Comparison of ENCODE assay signal across 26 cellular contexts in the genomic region with DNA sequence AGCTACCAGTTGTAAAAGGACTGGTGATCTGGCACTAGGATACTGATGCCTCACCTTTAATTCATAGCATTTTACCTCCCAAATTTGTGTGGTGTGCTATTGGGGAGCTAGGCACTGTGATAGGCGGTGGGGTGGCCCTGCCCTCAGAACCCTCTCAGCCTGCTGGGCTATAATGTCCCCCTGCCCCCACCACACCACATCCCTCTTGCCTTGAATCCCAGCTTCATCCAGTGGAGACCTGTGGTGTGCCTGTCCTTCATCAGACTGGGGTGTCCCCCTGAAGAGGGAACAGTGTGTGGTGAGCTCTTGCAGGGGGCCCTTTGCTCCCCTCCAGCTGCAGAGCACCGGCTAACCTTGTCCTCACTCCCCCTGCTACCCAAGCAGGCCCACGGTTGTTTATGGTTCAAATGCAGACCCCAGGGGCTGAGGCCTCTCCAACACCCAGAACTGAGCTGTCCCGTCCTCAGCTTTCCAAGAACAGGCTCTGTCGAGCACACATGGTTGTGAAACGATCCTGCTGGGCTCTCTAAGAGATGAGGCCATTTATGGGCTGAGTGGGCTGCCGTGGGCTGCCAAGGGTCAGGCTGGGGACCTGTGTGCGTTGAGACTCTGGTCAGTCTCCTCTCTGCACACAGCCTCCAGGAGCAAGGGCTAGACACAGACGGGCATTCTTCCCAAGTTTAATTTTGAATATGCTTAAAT. TPM values are rescaled to one million over a fixed set of nuclear protein-coding genes. Genes with fewer than 3 reads are reported as not detected.
DNase-seq lines count a peak whose midpoint lies in the region; ATAC-seq, FAIRE-seq and TF ChIP-seq lines count a peak whose summit lies in the region.
"Had no signal": no experiment of that assay in that cellular context is flagged by ENCODE, and none has a peak within 500 bp of the region (broad histone marks: within the 10 kb centered on the region; RNA-seq: fewer than 3 reads in every experiment).

No MANE protein-coding gene starts in this region.

- H3K9ac ChIP-seq in K562 (ENCODE audit: insufficient read depth in 1 of 2, low read depth in 2 of 2, low read length in 2 of 2) = peak overlapping the region in 1 of 2 experiments; percentile 28; a peak in 2 of 4 replicates
- H3K9ac ChIP-seq in subcutaneous abdominal adipose tissue (ENCODE audit: low read length in 5 of 5) = peak overlapping the region in 2 of 5 donors; percentile 26 to 57

- no peak overlapping the region for H3K4me3 Mint-ChIP-seq in natural killer cell
- H3K4me3 Mint-ChIP-seq: CD8-positive, alpha-beta T cell; mesothelial cell of epicardium; natural killer cell treated with Interleukin-12 subunit alpha and Interleukin-12 subunit beta and Interleukin-15 and Interleukin-18, amount 100 ng/mL, for 72 hours; stimulated activated naive CD8-positive, alpha-beta T cell treated with anti-CD3 and anti-CD28 coated beads, Interleukin-15, Interleukin-2, amounts not matched to agents 100 ng/mL and 50 ng/mL, for 24 hours had no signal

- H3K4me1 Mint-ChIP-seq in natural killer cell = peaks cover 0 to 4% of the 10 kb centered on the region in 2 donors

- 40% methylated on average over 9 of the region's 9 CpGs for WGBS in K562 (ENCODE audit: insufficient coverage, low coverage, missing lambda C conversion rate)

- TF ChIP-seq CTCF in K562 (IDR thresholded peaks at IDR 0.05 in 2 of 3, conservative IDR thresholded peaks at IDR 0.05 in 1 of 3; ENCODE audit: insufficient read depth in 2 of 3, low read depth in 1 of 3, low read length in 3 of 3) = no peak
- no peak for TF ChIP-seq CTCF in natural killer cell (IDR thresholded peaks at IDR 0.05)

- H2AFZ ChIP-seq in K562 (ENCODE audit: low read depth, low read length) = 0 out of 2 replicates have a peak overlapping the region, but pooled peaks have one; percentile 61

- H4K20me1 ChIP-seq in K562 (replicated peaks; ENCODE audit: control insufficient read depth, insufficient read depth, low read length) = no peaks in the 10 kb centered on the region

- no peak for FAIRE-seq in K562 (lab: Jason Lieb, UNC)
- FAIRE-seq: HTR-8/SVneo had no signal

- intact Hi-C loops in K562 (cut with micrococcal nuclease) = no loop called here
- intact Hi-C loops in natural killer cell (cut with micrococcal nuclease) = no loop called here

- no peak overlapping the region for H3K4me3 ChIP-seq in K562
- peak overlapping the region in 1 of 5 donors; percentile 1 for H3K4me3 ChIP-seq in subcutaneous abdominal adipose tissue (ENCODE audit: low read depth in 1 of 5, low read length in 5 of 5)
- H3K4me3 ChIP-seq: cardiac muscle cell, heart left ventricle, SJSA1, transverse colon had no signal

- TF ChIP-seq EP300 in K562 (IDR thresholded peaks at IDR 0.05; ENCODE audit: low read length) = no peak

- H3K9me1 ChIP-seq in K562 (ENCODE audit: control insufficient read depth, insufficient read depth, low read length) = peaks cover 7% of the 10 kb centered on the region

- no peaks in the 10 kb centered on the region for H3K36me3 Mint-ChIP-seq in natural killer cell
- H3K36me3 Mint-ChIP-seq: CD8-positive, alpha-beta T cell; mesothelial cell of epicardium; natural killer cell treated with Interleukin-12 subunit alpha and Interleukin-12 subunit beta and Interleukin-15 and Interleukin-18, amount 100 ng/mL, for 72 hours had no signal

- POLR2A ChIA-PET in K562 (lab: Yijun Ruan, JAX) = interaction anchor here (0.7 to 2.7 kb wide), 10 partner anchors 10 to 168 kb away, joined by 3 to 9 read pairs (median 4); partner anchors contain the start of gene GTPBP2

- H3K27ac ChIP-seq in K562 (ENCODE audit: extremely low read depth, low read depth, low read length) (no peak overlapping the region), subcutaneous abdominal adipose tissue (ENCODE audit: low read depth, low read length) (peak overlapping the region; percentile 91)
- H3K27ac ChIP-seq: cardiac muscle cell, heart left ventricle, SJSA1, transverse colon had no signal

- H3K79me2 ChIP-seq in K562 (ENCODE audit: control insufficient read depth, insufficient read depth, low read length) = no peaks in the 10 kb centered on the region

- H3K27ac Mint-ChIP-seq in natural killer cell = no peak overlapping the region
- H3K27ac Mint-ChIP-seq: CD8-positive, alpha-beta T cell; natural killer cell treated with Interleukin-12 subunit alpha and Interleukin-12 subunit beta and Interleukin-15 and Interleukin-18, amount 100 ng/mL, for 72 hours; stimulated activated naive CD8-positive, alpha-beta T cell treated with anti-CD3 and anti-CD28 coated beads, Interleukin-15, Interleukin-2, amounts not matched to agents 100 ng/mL and 50 ng/mL, for 24 hours had no signal

- no peaks in the 10 kb centered on the region for H3K9me3 Mint-ChIP-seq in natural killer cell
- H3K9me3 Mint-ChIP-seq: CD8-positive, alpha-beta T cell; mesothelial cell of epicardium; natural killer cell treated with Interleukin-12 subunit alpha and Interleukin-12 subunit beta and Interleukin-15 and Interleukin-18, amount 100 ng/mL, for 72 hours; stimulated activated naive CD8-positive, alpha-beta T cell treated with anti-CD3 and anti-CD28 coated beads, Interleukin-15, Interleukin-2, amounts not matched to agents 100 ng/mL and 50 ng/mL, for 24 hours had no signal

- H3K27me3 ChIP-seq in K562 (ENCODE audit: control insufficient read depth in 2 of 2, insufficient read depth in 2 of 2, low read length in 2 of 2) = no peaks in the 10 kb centered on the region; a peak in 1 of 5 replicates
- H3K27me3 ChIP-seq in subcutaneous abdominal adipose tissue (ENCODE audit: control insufficient read depth in 5 of 5, insufficient read depth in 4 of 5, low read length in 5 of 5) = no peaks in the 10 kb centered on the region
- H3K27me3 ChIP-seq: cardiac muscle cell, heart left ventricle, SJSA1, transverse colon had no signal

- H3K9me3 ChIP-seq in K562 (replicated peaks; ENCODE audit: control insufficient read depth, insufficient read depth, low read depth, low read length) = no peaks in the 10 kb centered on the region
- H3K9me3 ChIP-seq in subcutaneous abdominal adipose tissue (ENCODE audit: control insufficient read depth in 5 of 5, low read length in 5 of 5) = no peaks in the 10 kb centered on the region
- H3K9me3 ChIP-seq: heart left ventricle, SJSA1, transverse colon had no signal

- no TSS peak for BruUV-seq in K562 (replicated peaks; lab: Mats Ljungman, UMichigan)

- H3K4me2 ChIP-seq in K562 (ENCODE audit: insufficient read depth, low read length) = no peak overlapping the region

- peak; percentile 42 for DNase-seq in activated CD8-positive, alpha-beta memory T cell treated with anti-CD3 and anti-CD28 coated beads, Interleukin-2, amount 50 U/mL, for 48 hours
- no peak for DNase-seq in activated CD8-positive, alpha-beta memory T cell treated with anti-CD3 and anti-CD28 coated beads for 24 hours
- DNase-seq in K562 (ENCODE audit: extremely low read depth in 1 of 4, low spot score in 3 of 4) (no peak), islet precursor cell (peak; percentile 40), NOMO-1 treated with dmso at 0.1 percent for 144 hours (lab: John Stamatoyannopoulos, UW; ENCODE audit: unreplicated experiment) (no peak), DMS53 (lab: John Stamatoyannopoulos, UW) (no peak), natural killer cell (no peak)
- DNase-seq: 8988T; activated CD4-positive, alpha-beta T cell treated with anti-CD3 and anti-CD28 coated beads, Interleukin-2, amount 50 U/mL, for 1 hour; amniotic stem cell; CD8-positive, alpha-beta T cell; GDM1; heart left ventricle; Kasumi-1; NCI-H2029 treated with DMSO at 0.1 percent for 48 hours; NCI-H345; PC-3; transverse colon had no signal

- TF ChIP-seq RAD21 in K562 (CRISPR knock-in tag; conservative IDR thresholded peaks at IDR 0.05 in 1 of 2, IDR thresholded peaks at IDR 0.05 in 1 of 2) = no peak

- H3K36me3 ChIP-seq in K562 (ENCODE audit: control insufficient read depth, insufficient read depth, low read length) (no peaks in the 10 kb centered on the region), subcutaneous abdominal adipose tissue (ENCODE audit: control insufficient read depth in 5 of 5, insufficient read depth in 5 of 5, low read length in 5 of 5) (no peaks in the 10 kb centered on the region)
- H3K36me3 ChIP-seq: cardiac muscle cell, heart left ventricle, SJSA1, transverse colon had no signal

- in situ Hi-C loops in K562 (cut with MboI) = no loop called here

- H3K27me3 Mint-ChIP-seq in natural killer cell (ENCODE audit: low read depth in 2 of 2) = peaks cover 8 to 16% of the 10 kb centered on the region in 2 donors

- CTCF ChIA-PET in K562 (lab: Yijun Ruan, JAX; ENCODE audit: low intra/inter-chr PET ratio) = no interaction called here

- no peak for TF ChIP-seq POLR2A in K562 (conservative IDR thresholded peaks at IDR 0.05)

- ATAC-seq in K562 (no peak), natural killer cell (no peak)
- ATAC-seq: CD8-positive, alpha-beta T cell; HCT116; natural killer cell treated with Interleukin-12 subunit alpha and Interleukin-12 subunit beta and Interleukin-15 and Interleukin-18, amount 100 ng/mL, for 72 hours; PC-3 had no signal

- peaks cover 25 to 26% of the 10 kb centered on the region in 2 experiments; a peak in 4 of 5 replicates for H3K4me1 ChIP-seq in K562 (replicated peaks in 1 of 2; ENCODE audit: control insufficient read depth in 2 of 2, insufficient read depth in 2 of 2, low read length in 2 of 2)
- peaks cover 29 to 71% (median 56%) of the 10 kb centered on the region in 5 donors for H3K4me1 ChIP-seq in subcutaneous abdominal adipose tissue (ENCODE audit: control insufficient read depth in 5 of 5, insufficient read depth in 5 of 5, low read length in 5 of 5)
- H3K4me1 ChIP-seq: heart left ventricle, SJSA1 had no signal

RNA-seq across cellular contexts. Expression of gene VEGFA, which starts 26.9 kb away (rescaled TPM):
- 511 and 945 TPM in 2 replicates for total RNA-seq in K562 (2011; cell fraction: chromatin; rRNA removed; ENCODE audit: low replicate concordance)
- 536 and 553 TPM in 2 replicates for total RNA-seq in K562 (2011; cell fraction: nucleolus; rRNA removed)
- 559 and 592 TPM in 2 replicates for total RNA-seq in K562 (2011; cell fraction: nucleoplasm; rRNA removed)
- total RNA-seq in K562 (2014; rRNA removed) = 124 and 144 TPM in 2 replicates
- 66.5 and 70.7 TPM in 2 replicates for total RNA-seq in K562 (2014; rRNA removed; fragmentation: Illumina TruSeq; extraction: Trizol)
- 25.8 and 27.0 TPM in 2 replicates for total RNA-seq in K562 (2015; rRNA removed; fragmentation: Illumina TruSeq; extraction: Trizol)
- 131 and 159 TPM in 2 replicates for total RNA-seq in K562 (2021)
- 271 and 467 TPM in 2 replicates for polyA plus RNA-seq in K562 (2011; rRNA removed)
- polyA plus RNA-seq in K562 (2011; cell fraction: cytosol; rRNA removed) = 222 and 346 TPM in 2 replicates
- polyA plus RNA-seq in K562 (2011; cell fraction: nucleus; rRNA removed) = 1,880 and 1,961 TPM in 2 replicates
- polyA plus RNA-seq in K562 (2012) = 112 and 555 TPM in 2 replicates
- 134 and 172 TPM in 2 replicates for polyA plus RNA-seq in K562 (2014; fragmentation: Illumina TruSeq; extraction: Trizol)
- 10 to 100 TPM; 14.0 to 16.0 TPM for polyA plus RNA-seq in K562 (2014; fragmentation: Nextera tagmentation; extraction: Ambion mirVana)
- 179 and 182 TPM in 2 replicates for polyA plus RNA-seq in K562 (2014; rRNA removed)
- 359 and 374 TPM in 2 replicates for polyA minus RNA-seq in K562 (2011; rRNA and poly(A)+ RNA removed)
- 79.8 and 123 TPM in 2 replicates for polyA minus RNA-seq in K562 (2011; cell fraction: cytosol; rRNA and poly(A)+ RNA removed)
- polyA minus RNA-seq in K562 (2011; cell fraction: nucleus; rRNA and poly(A)+ RNA removed) = 310 and 397 TPM in 2 replicates
- total RNA-seq in natural killer cell = 10 to 100 TPM in 1 of 3 donors, 1 to 10 TPM in 2; 3.6 to 27.5 (median 3.7) TPM

RNA-seq across cellular contexts. Expression of gene MRPS18A, which starts 55.5 kb away (rescaled TPM):
- 30.9 and 95.8 TPM in 2 replicates for total RNA-seq in K562 (2011; cell fraction: chromatin; rRNA removed; ENCODE audit: low replicate concordance)
- total RNA-seq in K562 (2011; cell fraction: nucleolus; rRNA removed) = 81.3 and 96.7 TPM in 2 replicates
- 48.8 and 57.7 TPM in 2 replicates for total RNA-seq in K562 (2011; cell fraction: nucleoplasm; rRNA removed)
- total RNA-seq in K562 (2014; rRNA removed) (130 and 161 TPM in 2 replicates), K562 (2014; rRNA removed; fragmentation: Illumina TruSeq; extraction: Trizol) (63.9 and 87.5 TPM in 2 replicates), K562 (2015; rRNA removed; fragmentation: Illumina TruSeq; extraction: Trizol) (115 and 119 TPM in 2 replicates), K562 (2021) (102 and 104 TPM in 2 replicates), natural killer cell (10 to 100 TPM; 29.0 to 39.8 (median 33.1) TPM)
- polyA plus RNA-seq in K562 (2011; rRNA removed) (104 and 112 TPM in 2 replicates), K562 (2014; fragmentation: Illumina TruSeq; extraction: Trizol) (159 and 185 TPM in 2 replicates), K562 (2014; fragmentation: Nextera tagmentation; extraction: Ambion mirVana) (100 to 1,000 TPM; 204 to 243 TPM), K562 (2014; rRNA removed) (125 and 133 TPM in 2 replicates)
- polyA plus RNA-seq in K562 (2011; cell fraction: cytosol; rRNA removed) = 155 and 252 TPM in 2 replicates
- 54.3 and 56.2 TPM in 2 replicates for polyA plus RNA-seq in K562 (2011; cell fraction: nucleus; rRNA removed)
- polyA plus RNA-seq in K562 (2012) = 113 and 127 TPM in 2 replicates
- polyA minus RNA-seq in K562 (2011; rRNA and poly(A)+ RNA removed) = 78.1 and 100 TPM in 2 replicates
- polyA minus RNA-seq in K562 (2011; cell fraction: cytosol; rRNA and poly(A)+ RNA removed) = 41.0 and 52.2 TPM in 2 replicates
- 41.9 and 47.8 TPM in 2 replicates for polyA minus RNA-seq in K562 (2011; cell fraction: nucleus; rRNA and poly(A)+ RNA removed)

Comparison
In these comparisons a context has a peak if more than half of its experiments do, and no peak if none do; other contexts are left out.
1. DNase-seq: peak in activated CD8-positive, alpha-beta memory T cell treated with anti-CD3 and anti-CD28 coated beads, Interleukin-2, amount 50 U/mL, for 48 hours (single experiment) and islet precursor cell (single experiment); none in activated CD8-positive, alpha-beta memory T cell treated with anti-CD3 and anti-CD28 coated beads for 24 hours (single experiment), K562 (0 of 4), NOMO-1 treated with dmso at 0.1 percent for 144 hours (single experiment), DMS53 (single experiment) and natural killer cell (single experiment).